In the genomic region with DNA sequence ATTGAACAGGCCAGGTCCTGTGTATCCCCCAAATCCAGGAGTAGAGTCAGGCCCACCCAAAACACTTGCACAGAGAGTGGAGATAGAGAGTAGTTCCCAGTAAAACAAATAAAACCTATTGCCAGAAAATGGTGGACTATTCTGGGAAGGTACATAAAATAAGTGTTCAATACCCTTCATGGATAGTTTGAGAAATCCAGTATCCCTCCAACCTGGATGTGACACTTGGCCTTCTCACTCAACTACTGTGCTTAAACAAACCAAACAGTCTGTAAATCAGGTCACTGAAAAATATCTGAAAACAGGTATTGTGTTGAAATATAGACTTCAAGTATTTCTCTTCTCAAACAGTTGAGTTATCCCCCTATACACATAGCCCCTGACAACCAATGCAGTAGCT, we compare ENCODE assay signal across 35 cellular contexts.
A peak's percentile ranks its signal among the peaks of the same experiment; 100 is the strongest.
DNase-seq lines count a peak whose midpoint lies in the region; ATAC-seq, FAIRE-seq and TF ChIP-seq lines count a peak whose summit lies in the region.
"Had no signal": no experiment of that assay in that cellular context is flagged by ENCODE, and none has a peak within 500 bp of the region (broad histone marks: within the 10 kb centered on the region; RNA-seq: fewer than 3 reads in every experiment).

No MANE protein-coding gene starts in this region.

- CTCF ChIA-PET in HepG2 (lab: Yijun Ruan, JAX; ENCODE audit: low intra/inter-chr PET ratio, low total read pairs), result no interaction called here

- no peaks in the 10 kb centered on the region for H4K20me1 ChIP-seq in HepG2 (ENCODE audit: insufficient read depth, low read length)
- H4K20me1 ChIP-seq: BLaER1; BLaER1 treated with 17β-estradiol and CSF1 and Interleukin-3, amounts not matched to agents 10 nM and 100 nM had no signal

- H3K9ac ChIP-seq in liver (ENCODE audit: low read depth in 1 of 2, low read length in 2 of 2), result no peak overlapping the region
- no peak overlapping the region for H3K9ac ChIP-seq in HepG2 (ENCODE audit: insufficient read depth, low read depth, low read length)
- H3K9ac ChIP-seq in mesenchymal stem cell (ENCODE audit: low read length), result no peak overlapping the region
- H3K9ac ChIP-seq in neuronal stem cell (ENCODE audit: low read depth, low read length, poor library complexity), result no peak overlapping the region
- H3K9ac ChIP-seq: BLaER1; BLaER1 treated with 17β-estradiol and CSF1 and Interleukin-3, amounts not matched to agents 10 nM and 100 nM had no signal

- no peak for TF ChIP-seq RAD21 in liver (IDR thresholded peaks at IDR 0.05)
- TF ChIP-seq RAD21 in HepG2 (CRISPR knock-in tag; IDR thresholded peaks at IDR 0.05), result no peak

- H3K23ac ChIP-seq in mesenchymal stem cell (ENCODE audit: low read length in 2 of 2), result no peak overlapping the region
- H3K23ac ChIP-seq in neuronal stem cell (ENCODE audit: low read depth, low read length, poor library complexity), result no peak overlapping the region

- no peak overlapping the region for H2BK5ac ChIP-seq in mesenchymal stem cell (ENCODE audit: low read depth, low read length, poor library complexity, severe bottlenecking)
- no peak overlapping the region for H2BK5ac ChIP-seq in neuronal stem cell (ENCODE audit: low read length)

- no peak for TF ChIP-seq EP300 in HepG2 (IDR thresholded peaks at IDR 0.05; ENCODE audit: low read depth in 2 of 2, low read length in 2 of 2)
- no peak for TF ChIP-seq EP300 in HepG2 (CRISPR knock-in tag; IDR thresholded peaks at IDR 0.05; ENCODE audit: borderline replicate concordance)

- H2BK12ac ChIP-seq in mesenchymal stem cell (ENCODE audit: low read length in 2 of 2), result no peak overlapping the region
- no peak overlapping the region for H2BK12ac ChIP-seq in neuronal stem cell (ENCODE audit: low read length)

- H3K36me3 ChIP-seq in liver (ENCODE audit: control insufficient read depth in 4 of 4, insufficient read depth in 3 of 4, low read depth in 1 of 4, low read length in 3 of 4) (no peaks in the 10 kb centered on the region), HepG2 (replicated peaks in 1 of 2; ENCODE audit: control insufficient read depth in 1 of 2, insufficient read depth in 2 of 2, low read length in 2 of 2) (no peaks in the 10 kb centered on the region), mesenchymal stem cell (ENCODE audit: control insufficient read depth in 1 of 2, insufficient read depth in 2 of 2, low read depth in 1 of 2, low read length in 2 of 2) (no peaks in the 10 kb centered on the region), neuronal stem cell (replicated peaks in 1 of 2; ENCODE audit: control insufficient read depth in 2 of 2, insufficient read depth in 2 of 2, low read length in 2 of 2) (no peaks in the 10 kb centered on the region), urinary bladder (ENCODE audit: insufficient read depth) (no peaks in the 10 kb centered on the region)
- H3K36me3 ChIP-seq: BE2C; BLaER1; BLaER1 treated with 17β-estradiol and CSF1 and Interleukin-3, amounts not matched to agents 10 nM and 100 nM had no signal

- no peak for ATAC-seq in HepG2
- ATAC-seq in Right ventricle myocardium inferior, result no peak
- ATAC-seq: A549; CD8-positive, alpha-beta T cell had no signal

- no peak overlapping the region for H3K4me2 ChIP-seq in HepG2 (ENCODE audit: low read depth, low read length)
- no peak overlapping the region for H3K4me2 ChIP-seq in mesenchymal stem cell (ENCODE audit: low read length, poor library complexity, severe bottlenecking)
- H3K4me2 ChIP-seq in neuronal stem cell (ENCODE audit: insufficient read depth, low read length, poor library complexity, severe bottlenecking), result no peak overlapping the region
- H3K4me2 ChIP-seq: A549; BLaER1; BLaER1 treated with 17β-estradiol and CSF1 and Interleukin-3, amounts not matched to agents 10 nM and 100 nM had no signal

- H3K27me3 ChIP-seq in liver (ENCODE audit: control insufficient read depth in 4 of 4, insufficient read depth in 4 of 4, low read length in 3 of 4), result no peaks in the 10 kb centered on the region
- H3K27me3 ChIP-seq in HepG2 (ENCODE audit: control insufficient read depth in 1 of 2, insufficient read depth in 2 of 2, low read length in 2 of 2), result no peaks in the 10 kb centered on the region
- no peaks in the 10 kb centered on the region for H3K27me3 ChIP-seq in mesenchymal stem cell (ENCODE audit: control insufficient read depth in 1 of 2, insufficient read depth in 1 of 2, low read length in 2 of 2)
- H3K27me3 ChIP-seq in neuronal stem cell (ENCODE audit: control insufficient read depth in 3 of 3, insufficient read depth in 3 of 3, low read depth in 1 of 3, low read length in 3 of 3), result no peaks in the 10 kb centered on the region
- H3K27me3 ChIP-seq in dorsolateral prefrontal cortex, result no peaks in the 10 kb centered on the region
- H3K27me3 ChIP-seq: BE2C; BLaER1; BLaER1 treated with 17β-estradiol and CSF1 and Interleukin-3, amounts not matched to agents 10 nM and 100 nM had no signal

- H3K18ac ChIP-seq in mesenchymal stem cell (ENCODE audit: low read depth in 1 of 2, low read length in 2 of 2), result no peak overlapping the region
- H3K18ac ChIP-seq in neuronal stem cell (ENCODE audit: low read length), result peak overlapping the region; percentile 48

- intact Hi-C loops in HepG2 (cut with micrococcal nuclease; ENCODE audit: unreplicated experiment) (no loop called here), Right ventricle myocardium inferior (cut with DNase I) (no loop called here), dorsolateral prefrontal cortex (cut with DNase I) (no loop called here)

- H3K79me2 ChIP-seq in HepG2 (ENCODE audit: insufficient read depth, low read length), result no peaks in the 10 kb centered on the region

- POLR2A ChIA-PET in HepG2 (lab: Yijun Ruan, JAX), result no interaction called here

- in situ Hi-C loops in HepG2 (cut with HindIII; ENCODE audit: extremely low pct_ligation_motif_present, low pct_unique_long_range_greater_than_20kb), result no loop called here

- H2AK5ac ChIP-seq in mesenchymal stem cell (ENCODE audit: low read length, severe bottlenecking) (peak overlapping the region; percentile 82), neuronal stem cell (ENCODE audit: low read depth, low read length) (no peak overlapping the region)

- H3K4ac ChIP-seq in mesenchymal stem cell (ENCODE audit: low read depth in 1 of 2, low read length in 2 of 2), result no peak overlapping the region
- no peak overlapping the region for H3K4ac ChIP-seq in neuronal stem cell (ENCODE audit: low read length)

- H4K91ac ChIP-seq in mesenchymal stem cell (ENCODE audit: low read length) (no peak overlapping the region), neuronal stem cell (ENCODE audit: low read depth, low read length, poor library complexity) (no peak overlapping the region)

- no peaks in the 10 kb centered on the region for H3K9me3 ChIP-seq in liver (ENCODE audit: control insufficient read depth in 4 of 4, low read length in 3 of 4)
- H3K9me3 ChIP-seq in HepG2 (ENCODE audit: low read length), result no peaks in the 10 kb centered on the region
- no peaks in the 10 kb centered on the region for H3K9me3 ChIP-seq in mesenchymal stem cell (ENCODE audit: control insufficient read depth, low read length)
- H3K9me3 ChIP-seq in neuronal stem cell (replicated peaks in 1 of 2; ENCODE audit: control insufficient read depth in 2 of 2, insufficient read depth in 1 of 2, low read depth in 1 of 2, low read length in 2 of 2), result no peaks in the 10 kb centered on the region
- H3K9me3 ChIP-seq: A549; BE2C; BLaER1; BLaER1 treated with 17β-estradiol and CSF1 and Interleukin-3, amounts not matched to agents 10 nM and 100 nM; Caco-2 had no signal

- peaks cover 4 to 13% (median 5%) of the 10 kb centered on the region in 4 donors for H3K4me1 ChIP-seq in liver (ENCODE audit: control insufficient read depth in 4 of 4, insufficient read depth in 4 of 4, low read length in 3 of 4)
- H3K4me1 ChIP-seq in HepG2 (ENCODE audit: insufficient read depth, low read length), result peaks cover 35% of the 10 kb centered on the region
- peaks cover 3% of the 10 kb centered on the region for H3K4me1 ChIP-seq in mesenchymal stem cell (ENCODE audit: control insufficient read depth, insufficient read depth, low read depth, low read length)
- H3K4me1 ChIP-seq in neuronal stem cell (ENCODE audit: control insufficient read depth in 2 of 2, insufficient read depth in 1 of 2, low read depth in 1 of 2, low read length in 2 of 2), result peaks cover 0 to 2% of the 10 kb centered on the region in 2 donors
- no peaks in the 10 kb centered on the region for H3K4me1 ChIP-seq in urinary bladder (ENCODE audit: insufficient read depth)
- H3K4me1 ChIP-seq: BE2C had no signal

- H3K14ac ChIP-seq in mesenchymal stem cell (ENCODE audit: low read length in 2 of 2) (no peak overlapping the region), neuronal stem cell (ENCODE audit: low read length) (no peak overlapping the region)

- H3K79me1 ChIP-seq in mesenchymal stem cell (replicated peaks; ENCODE audit: low read length, poor library complexity, severe bottlenecking) (no peaks in the 10 kb centered on the region), neuronal stem cell (ENCODE audit: low read depth, low read length) (no peaks in the 10 kb centered on the region)

- no peak for TF ChIP-seq POLR2A in HepG2 (IDR thresholded peaks at IDR 0.05; ENCODE audit: insufficient read depth in 1 of 2, low read depth in 2 of 2, low read length in 2 of 2)

- DNase-seq in HepG2 (ENCODE audit: low spot score), result no peak
- no peak for DNase-seq in mesenchymal stem cell
- no peak for DNase-seq in neuronal stem cell (ENCODE audit: low spot score)
- DNase-seq in Right ventricle myocardium inferior (ENCODE audit: missing footprints), result no peak
- DNase-seq in dorsolateral prefrontal cortex, result no peak
- no peak for DNase-seq in NCI-H1436 (lab: John Stamatoyannopoulos, UW)
- DNase-seq: 8988T; ACHN; AML-193; BE2C; C1 segment of cervical spinal cord; Caco-2; Calu3; CD4-positive, alpha-beta memory T cell; CD4-positive, alpha-beta T cell; CD4-positive, CD25-positive, alpha-beta regulatory T cell; CD8-positive, alpha-beta memory T cell; CD8-positive, alpha-beta T cell; COR-L47; DMS 273 treated with DMSO at 0.1 percent for 48 hours; DMS153; DMS53; DMS79; DMS79 treated with DMSO at 0.1 percent for 48 hours; DND-41; EL had no signal

- H3K4me3 ChIP-seq in liver (ENCODE audit: low read depth in 1 of 3, low read length in 3 of 3) (no peak overlapping the region), HepG2 (replicated peaks in 1 of 3; ENCODE audit: insufficient read depth in 1 of 3, low read depth in 2 of 3, low read length in 3 of 3) (no peak overlapping the region), mesenchymal stem cell (ENCODE audit: insufficient read depth in 1 of 2, low read depth in 1 of 2, low read length in 2 of 2) (no peak overlapping the region), neuronal stem cell (ENCODE audit: low read length in 2 of 2) (no peak overlapping the region), urinary bladder (ENCODE audit: low read depth, low read length) (no peak overlapping the region), dorsolateral prefrontal cortex (no peak overlapping the region)
- H3K4me3 ChIP-seq: A549; BLaER1; BLaER1 treated with 17β-estradiol and CSF1 and Interleukin-3, amounts not matched to agents 10 nM and 100 nM had no signal

- FAIRE-seq in HepG2 (lab: Jason Lieb, UNC), result no peak
- FAIRE-seq: A204.1, A549, D721Med had no signal

- H2BK120ac ChIP-seq in mesenchymal stem cell (ENCODE audit: low read depth, low read length) (no peak overlapping the region), neuronal stem cell (ENCODE audit: low read depth, low read length) (no peak overlapping the region)

- H2BK15ac ChIP-seq in mesenchymal stem cell (ENCODE audit: low read depth, poor library complexity, severe bottlenecking) (no peak overlapping the region), neuronal stem cell (ENCODE audit: low read length) (no peak overlapping the region)

- TF ChIP-seq CTCF in liver (IDR thresholded peaks at IDR 0.05; ENCODE audit: low read depth, low read length, missing input control) (no peak), HepG2 (CRISPR knock-in tag; IDR thresholded peaks at IDR 0.05) (no peak), dorsolateral prefrontal cortex (IDR thresholded peaks at IDR 0.05 in 54 of 56, conservative IDR thresholded peaks at IDR 0.05 in 2 of 56; ENCODE audit: low read depth in 1 of 56, partially characterized antibody in 56 of 56) (no peak)

- H4K8ac ChIP-seq in mesenchymal stem cell (ENCODE audit: low read length) (no peak overlapping the region), neuronal stem cell (ENCODE audit: low read depth, low read length) (no peak overlapping the region)

- H3K27ac ChIP-seq in liver (ENCODE audit: low read depth in 1 of 2, low read length in 2 of 2), result no peak overlapping the region
- no peak overlapping the region for H3K27ac ChIP-seq in HepG2 (ENCODE audit: extremely low read length, insufficient read depth, low read length)
- no peak overlapping the region for H3K27ac ChIP-seq in mesenchymal stem cell (ENCODE audit: low read length, poor library complexity, severe bottlenecking)
- no peak overlapping the region for H3K27ac ChIP-seq in neuronal stem cell (replicated peaks; ENCODE audit: low read length)
- peak overlapping the region; percentile 10 for H3K27ac ChIP-seq in urinary bladder (ENCODE audit: low read depth)
- H3K27ac ChIP-seq in dorsolateral prefrontal cortex, result no peak overlapping the region
- H3K27ac ChIP-seq: 22Rv1; A549; BLaER1; BLaER1 treated with 17β-estradiol and CSF1 and Interleukin-3, amounts not matched to agents 10 nM and 100 nM; C4-2B had no signal

- BruUV-seq in HepG2 (replicated peaks; lab: Mats Ljungman, UMichigan), result no TSS peak

- H2AFZ ChIP-seq in HepG2 (ENCODE audit: low read length) (no peak overlapping the region), mesenchymal stem cell (ENCODE audit: low read depth, low read length) (no peak overlapping the region), neuronal stem cell (ENCODE audit: low read length) (no peak overlapping the region)
